1 cellular context compared by ENCODE assay signal in genomic region chr2:96409543-96410184, GRCh38.
TF ChIP-seq lines count a peak whose summit lies in the region.

No MANE protein-coding gene starts in this region.

TF ChIP-seq in SK-N-SH, 30 proteins besides CTCF, POLR2A, EP300 and RAD21 (continued from another document):
- TF ChIP-seq, protein P1, sequence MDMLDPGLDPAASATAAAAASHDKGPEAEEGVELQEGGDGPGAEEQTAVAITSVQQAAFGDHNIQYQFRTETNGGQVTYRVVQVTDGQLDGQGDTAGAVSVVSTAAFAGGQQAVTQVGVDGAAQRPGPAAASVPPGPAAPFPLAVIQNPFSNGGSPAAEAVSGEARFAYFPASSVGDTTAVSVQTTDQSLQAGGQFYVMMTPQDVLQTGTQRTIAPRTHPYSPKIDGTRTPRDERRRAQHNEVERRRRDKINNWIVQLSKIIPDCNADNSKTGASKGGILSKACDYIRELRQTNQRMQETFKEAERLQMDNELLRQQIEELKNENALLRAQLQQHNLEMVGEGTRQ (IDR thresholded peaks at IDR 0.05; ENCODE audit: borderline replicate concordance, low read depth, low read length): no peak
- TF ChIP-seq RXRA (IDR thresholded peaks at IDR 0.05; ENCODE audit: borderline replicate concordance, low read depth) (no peak), NFIC (IDR thresholded peaks at IDR 0.05; ENCODE audit: borderline replicate concordance) (no peak)
- TF ChIP-seq, protein P2, sequence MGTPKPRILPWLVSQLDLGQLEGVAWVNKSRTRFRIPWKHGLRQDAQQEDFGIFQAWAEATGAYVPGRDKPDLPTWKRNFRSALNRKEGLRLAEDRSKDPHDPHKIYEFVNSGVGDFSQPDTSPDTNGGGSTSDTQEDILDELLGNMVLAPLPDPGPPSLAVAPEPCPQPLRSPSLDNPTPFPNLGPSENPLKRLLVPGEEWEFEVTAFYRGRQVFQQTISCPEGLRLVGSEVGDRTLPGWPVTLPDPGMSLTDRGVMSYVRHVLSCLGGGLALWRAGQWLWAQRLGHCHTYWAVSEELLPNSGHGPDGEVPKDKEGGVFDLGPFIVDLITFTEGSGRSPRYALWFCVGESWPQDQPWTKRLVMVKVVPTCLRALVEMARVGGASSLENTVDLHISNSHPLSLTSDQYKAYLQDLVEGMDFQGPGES (IDR thresholded peaks at IDR 0.05; ENCODE audit: low read depth, low read length): no peak
